ENCODE assay signal across 10 cellular contexts in genomic region chr18:22378672-22379282, GRCh38. TPM values are rescaled to one million over a fixed set of nuclear protein-coding genes. Genes with fewer than 3 reads are reported as not detected.
DNase-seq lines count a peak whose midpoint lies in the region; ATAC-seq and TF ChIP-seq lines count a peak whose summit lies in the region.
"Had no signal": no experiment of that assay in that cellular context is flagged by ENCODE, and none has a peak within 500 bp of the region (broad histone marks: within the 10 kb centered on the region; RNA-seq: fewer than 3 reads in every experiment).

No MANE protein-coding gene starts in this region.

- WGBS in neuronal stem cell (ENCODE audit: extremely low coverage in 2 of 2, insufficient read length in 2 of 2, insufficient replicate concordance in 1 of 2), 2 donors: no CpG with 5 or more reads among the region's 2 CpGs

- no peak overlapping the region for H2AFZ ChIP-seq in neuronal stem cell (ENCODE audit: low read length)

- H2BK12ac ChIP-seq in neuronal stem cell (ENCODE audit: low read length): no peak overlapping the region

- no peak overlapping the region for H3K18ac ChIP-seq in neuronal stem cell (ENCODE audit: low read length)

- no peak overlapping the region for H3K14ac ChIP-seq in neuronal stem cell (ENCODE audit: low read length)

- H2BK5ac ChIP-seq in neuronal stem cell (ENCODE audit: low read length): no peak overlapping the region

- H3K4me3 Mint-ChIP-seq in stimulated activated naive B cell treated with anti-CD40 and anti-IgM and Interleukin-4, amounts not matched to agents 10 μg/mL and 1 μg/mL and 100 μg/mL, for 72 hours: no peak overlapping the region

- H3K4me1 ChIP-seq in foreskin keratinocyte: no peaks in the 10 kb centered on the region
- no peaks in the 10 kb centered on the region for H3K4me1 ChIP-seq in neuronal stem cell (ENCODE audit: control insufficient read depth in 2 of 2, insufficient read depth in 1 of 2, low read depth in 1 of 2, low read length in 2 of 2)

- H3K4me2 ChIP-seq in neuronal stem cell (ENCODE audit: insufficient read depth, low read length, poor library complexity, severe bottlenecking): no peak overlapping the region

- H4K8ac ChIP-seq in neuronal stem cell (ENCODE audit: low read depth, low read length): no peak overlapping the region

- H3K27me3 ChIP-seq in foreskin keratinocyte: peaks cover 43% of the 10 kb centered on the region
- H3K27me3 ChIP-seq in neuronal stem cell (ENCODE audit: control insufficient read depth in 3 of 3, insufficient read depth in 3 of 3, low read depth in 1 of 3, low read length in 3 of 3): no peaks in the 10 kb centered on the region

- H3K4ac ChIP-seq in neuronal stem cell (ENCODE audit: low read length): no peak overlapping the region

- H3K23ac ChIP-seq in neuronal stem cell (ENCODE audit: low read depth, low read length, poor library complexity): no peak overlapping the region

- no peak overlapping the region for H3K27ac Mint-ChIP-seq in stimulated activated naive B cell treated with anti-CD40 and anti-IgM and Interleukin-4, amounts not matched to agents 10 μg/mL and 1 μg/mL and 100 μg/mL, for 72 hours

- ATAC-seq in GM18861 (IDR thresholded peaks at IDR 0.05; ENCODE audit: unreplicated experiment) (peak; percentile 45), foreskin keratinocyte (peak; percentile 83), HG02981 (IDR thresholded peaks at IDR 0.05; ENCODE audit: unreplicated experiment) (no peak)
- ATAC-seq in stimulated activated naive B cell treated with anti-CD40 and anti-IgM and Interleukin-4, amounts not matched to agents 10 μg/mL and 1 μg/mL and 100 μg/mL, for 72 hours (replicated peaks): peak; percentile 57 to 65

- in situ Hi-C loops in SK-MEL-5 (cut with HindIII; ENCODE audit: low pct_unique_long_range_greater_than_20kb, low sequenced_read_pairs): no loop called here

- H3K4me1 Mint-ChIP-seq in stimulated activated naive B cell treated with anti-CD40 and anti-IgM and Interleukin-4, amounts not matched to agents 10 μg/mL and 1 μg/mL and 100 μg/mL, for 72 hours: no peaks in the 10 kb centered on the region

- H2AK5ac ChIP-seq in neuronal stem cell (ENCODE audit: low read depth, low read length): no peak overlapping the region

- H3K79me1 ChIP-seq in neuronal stem cell (ENCODE audit: low read depth, low read length): no peaks in the 10 kb centered on the region

- DNase-seq in AG08395 (ENCODE audit: low spot score) (peak; percentile 46), SK-MEL-5 (ENCODE audit: low read depth, low spot score) (peak; percentile 71), foreskin keratinocyte (peak in 1 of 2 donors; percentile 30), neuronal stem cell (ENCODE audit: low spot score) (no peak), GM19238 (ENCODE audit: insufficient read length, low spot score) (no peak)
- DNase-seq in stimulated activated naive B cell treated with anti-CD40 and anti-IgM and Interleukin-4, amounts not matched to agents 10 μg/mL and 1 μg/mL and 100 μg/mL, for 72 hours: no peak

- no peak overlapping the region for H4K91ac ChIP-seq in neuronal stem cell (ENCODE audit: low read depth, low read length, poor library complexity)

- no peak overlapping the region for H3K9ac ChIP-seq in neuronal stem cell (ENCODE audit: low read depth, low read length, poor library complexity)

- no peaks in the 10 kb centered on the region for H3K36me3 Mint-ChIP-seq in stimulated activated naive B cell treated with anti-CD40 and anti-IgM and Interleukin-4, amounts not matched to agents 10 μg/mL and 1 μg/mL and 100 μg/mL, for 72 hours

- H3K27me3 Mint-ChIP-seq in stimulated activated naive B cell treated with anti-CD40 and anti-IgM and Interleukin-4, amounts not matched to agents 10 μg/mL and 1 μg/mL and 100 μg/mL, for 72 hours: peaks cover 0 to 5% of the 10 kb centered on the region in 2 donors

- no peak overlapping the region for H3K4me3 ChIP-seq in neuronal stem cell (ENCODE audit: low read length in 2 of 2)

- no peak overlapping the region for H3K27ac ChIP-seq in foreskin keratinocyte
- H3K27ac ChIP-seq in neuronal stem cell (replicated peaks; ENCODE audit: low read length): no peak overlapping the region

- no peaks in the 10 kb centered on the region for H3K9me3 Mint-ChIP-seq in stimulated activated naive B cell treated with anti-CD40 and anti-IgM and Interleukin-4, amounts not matched to agents 10 μg/mL and 1 μg/mL and 100 μg/mL, for 72 hours

- no peak overlapping the region for H2BK120ac ChIP-seq in neuronal stem cell (ENCODE audit: low read depth, low read length)

- TF ChIP-seq CTCF in foreskin keratinocyte (conservative IDR thresholded peaks at IDR 0.05): peak; percentile 59

- H2BK15ac ChIP-seq in neuronal stem cell (ENCODE audit: low read length): no peak overlapping the region

- H3K9me3 ChIP-seq in neuronal stem cell (replicated peaks in 1 of 2; ENCODE audit: control insufficient read depth in 2 of 2, insufficient read depth in 1 of 2, low read depth in 1 of 2, low read length in 2 of 2): no peaks in the 10 kb centered on the region

- H3K36me3 ChIP-seq in neuronal stem cell (replicated peaks in 1 of 2; ENCODE audit: control insufficient read depth in 2 of 2, insufficient read depth in 2 of 2, low read length in 2 of 2): no peaks in the 10 kb centered on the region

RNA-seq across cellular contexts. Expression of gene CTAGE1, which starts 38.9 kb away (rescaled TPM):
- total RNA-seq in SK-MEL-5 (2014; rRNA removed; shearing (Covaris generic)): 0.03 TPM in 1 of 2 replicates, not detected in the other
- not detected in 2 replicates for polyA plus RNA-seq in SK-MEL-5 (2015; cell fraction: cytosol; rRNA removed)
- not detected in 2 replicates for polyA plus RNA-seq in SK-MEL-5 (2015; cell fraction: nucleus; rRNA removed)
- total RNA-seq in foreskin keratinocyte: not detected in 2 replicates
- not detected in 2 replicates for polyA plus RNA-seq in foreskin keratinocyte
- polyA plus RNA-seq in neuronal stem cell (2013, experiment 1 of 2): not detected
- under 0.01 TPM for polyA plus RNA-seq in neuronal stem cell (2013, experiment 2 of 2)
- total RNA-seq: subcutaneous adipose tissue had no signal
- polyA plus RNA-seq: esophagus had no signal

Comparison
In these comparisons a context has a peak if more than half of its experiments do, and no peak if none do; other contexts are left out.
1. DNase-seq: peak in AG08395 (single experiment) and SK-MEL-5 (single experiment); none in stimulated activated naive B cell treated with anti-CD40 and anti-IgM and Interleukin-4, amounts not matched to agents 10 μg/mL and 1 μg/mL and 100 μg/mL, for 72 hours (single experiment), neuronal stem cell (single experiment) and GM19238 (single experiment).